Comparison of ENCODE assay signal across 2 cellular contexts in the genomic region with DNA sequence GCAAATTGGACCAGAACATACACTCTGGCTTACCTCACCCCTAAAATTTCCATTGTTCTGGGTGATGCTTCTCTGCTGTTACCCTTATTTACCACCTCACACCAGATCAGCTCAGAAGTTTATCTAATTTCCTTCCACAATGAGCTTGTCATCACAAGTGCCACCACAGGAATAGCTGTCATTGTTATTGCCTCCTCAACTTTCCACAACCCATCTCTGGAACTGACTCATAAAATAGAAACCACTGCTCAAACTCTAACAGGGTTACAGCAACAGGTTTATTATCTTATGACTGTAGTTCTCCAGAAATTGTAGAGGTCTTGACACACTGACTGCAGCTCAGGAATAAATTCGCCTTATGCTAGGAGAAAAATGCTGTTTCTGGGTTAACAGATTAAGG.
TF ChIP-seq lines count a peak whose summit lies in the region.

No MANE protein-coding gene starts in this region.

TF ChIP-seq in liver, 16 proteins besides CTCF, POLR2A, EP300 and RAD21:
- TF ChIP-seq JUND (IDR thresholded peaks at IDR 0.05) (no peak), RXRA (IDR thresholded peaks at IDR 0.05) (no peak), EGR1 (IDR thresholded peaks at IDR 0.05; ENCODE audit: low read depth in 2 of 2) (no peak), SP1 (IDR thresholded peaks at IDR 0.05) (no peak), GABPA (IDR thresholded peaks at IDR 0.05 in 1 of 2, conservative IDR thresholded peaks at IDR 0.05 in 1 of 2) (no peak), HNF4G (IDR thresholded peaks at IDR 0.05) (no peak), TAF1 (conservative IDR thresholded peaks at IDR 0.05) (no peak)
- TF ChIP-seq, protein P1, sequence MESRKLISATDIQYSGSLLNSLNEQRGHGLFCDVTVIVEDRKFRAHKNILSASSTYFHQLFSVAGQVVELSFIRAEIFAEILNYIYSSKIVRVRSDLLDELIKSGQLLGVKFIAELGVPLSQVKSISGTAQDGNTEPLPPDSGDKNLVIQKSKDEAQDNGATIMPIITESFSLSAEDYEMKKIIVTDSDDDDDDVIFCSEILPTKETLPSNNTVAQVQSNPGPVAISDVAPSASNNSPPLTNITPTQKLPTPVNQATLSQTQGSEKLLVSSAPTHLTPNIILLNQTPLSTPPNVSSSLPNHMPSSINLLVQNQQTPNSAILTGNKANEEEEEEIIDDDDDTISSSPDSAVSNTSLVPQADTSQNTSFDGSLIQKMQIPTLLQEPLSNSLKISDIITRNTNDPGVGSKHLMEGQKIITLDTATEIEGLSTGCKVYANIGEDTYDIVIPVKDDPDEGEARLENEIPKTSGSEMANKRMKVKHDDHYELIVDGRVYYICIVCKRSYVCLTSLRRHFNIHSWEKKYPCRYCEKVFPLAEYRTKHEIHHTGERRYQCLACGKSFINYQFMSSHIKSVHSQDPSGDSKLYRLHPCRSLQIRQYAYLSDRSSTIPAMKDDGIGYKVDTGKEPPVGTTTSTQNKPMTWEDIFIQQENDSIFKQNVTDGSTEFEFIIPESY (IDR thresholded peaks at IDR 0.05) = no peak
- TF ChIP-seq, protein P2, sequence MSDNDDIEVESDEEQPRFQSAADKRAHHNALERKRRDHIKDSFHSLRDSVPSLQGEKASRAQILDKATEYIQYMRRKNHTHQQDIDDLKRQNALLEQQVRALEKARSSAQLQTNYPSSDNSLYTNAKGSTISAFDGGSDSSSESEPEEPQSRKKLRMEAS (IDR thresholded peaks at IDR 0.05) = no peak

TF ChIP-seq in HepG2, 621 proteins besides CTCF, POLR2A, EP300 and RAD21:
- TF ChIP-seq REXO4 (CRISPR knock-in tag; IDR thresholded peaks at IDR 0.05; ENCODE audit: borderline replicate concordance) (no peak), ESRRA (CRISPR knock-in tag; IDR thresholded peaks at IDR 0.05; ENCODE audit: low read depth) (no peak), TEAD3 (CRISPR knock-in tag; optimal IDR thresholded peaks at IDR 0.05; ENCODE audit: borderline replicate concordance) (no peak), RFXAP (CRISPR knock-in tag; IDR thresholded peaks at IDR 0.05; ENCODE audit: borderline replicate concordance) (no peak)
- TF ChIP-seq, protein P3, sequence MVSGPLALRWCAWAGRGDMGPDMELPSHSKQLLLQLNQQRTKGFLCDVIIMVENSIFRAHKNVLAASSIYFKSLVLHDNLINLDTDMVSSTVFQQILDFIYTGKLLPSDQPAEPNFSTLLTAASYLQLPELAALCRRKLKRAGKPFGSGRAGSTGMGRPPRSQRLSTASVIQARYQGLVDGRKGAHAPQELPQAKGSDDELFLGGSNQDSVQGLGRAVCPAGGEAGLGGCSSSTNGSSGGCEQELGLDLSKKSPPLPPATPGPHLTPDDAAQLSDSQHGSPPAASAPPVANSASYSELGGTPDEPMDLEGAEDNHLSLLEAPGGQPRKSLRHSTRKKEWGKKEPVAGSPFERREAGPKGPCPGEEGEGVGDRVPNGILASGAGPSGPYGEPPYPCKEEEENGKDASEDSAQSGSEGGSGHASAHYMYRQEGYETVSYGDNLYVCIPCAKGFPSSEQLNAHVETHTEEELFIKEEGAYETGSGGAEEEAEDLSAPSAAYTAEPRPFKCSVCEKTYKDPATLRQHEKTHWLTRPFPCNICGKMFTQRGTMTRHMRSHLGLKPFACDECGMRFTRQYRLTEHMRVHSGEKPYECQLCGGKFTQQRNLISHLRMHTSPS (CRISPR knock-in tag; IDR thresholded peaks at IDR 0.05; ENCODE audit: low read depth) = no peak
- TF ChIP-seq, protein P4, sequence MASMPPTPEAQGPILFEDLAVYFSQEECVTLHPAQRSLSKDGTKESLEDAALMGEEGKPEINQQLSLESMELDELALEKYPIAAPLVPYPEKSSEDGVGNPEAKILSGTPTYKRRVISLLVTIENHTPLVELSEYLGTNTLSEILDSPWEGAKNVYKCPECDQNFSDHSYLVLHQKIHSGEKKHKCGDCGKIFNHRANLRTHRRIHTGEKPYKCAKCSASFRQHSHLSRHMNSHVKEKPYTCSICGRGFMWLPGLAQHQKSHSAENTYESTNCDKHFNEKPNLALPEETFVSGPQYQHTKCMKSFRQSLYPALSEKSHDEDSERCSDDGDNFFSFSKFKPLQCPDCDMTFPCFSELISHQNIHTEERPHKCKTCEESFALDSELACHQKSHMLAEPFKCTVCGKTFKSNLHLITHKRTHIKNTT (CRISPR knock-in tag; IDR thresholded peaks at IDR 0.05) = no peak
TF ChIP-seq in HepG2: peak in this region for 0.
